Comparison of ENCODE assay signal across 9 cellular contexts in the genomic region with DNA sequence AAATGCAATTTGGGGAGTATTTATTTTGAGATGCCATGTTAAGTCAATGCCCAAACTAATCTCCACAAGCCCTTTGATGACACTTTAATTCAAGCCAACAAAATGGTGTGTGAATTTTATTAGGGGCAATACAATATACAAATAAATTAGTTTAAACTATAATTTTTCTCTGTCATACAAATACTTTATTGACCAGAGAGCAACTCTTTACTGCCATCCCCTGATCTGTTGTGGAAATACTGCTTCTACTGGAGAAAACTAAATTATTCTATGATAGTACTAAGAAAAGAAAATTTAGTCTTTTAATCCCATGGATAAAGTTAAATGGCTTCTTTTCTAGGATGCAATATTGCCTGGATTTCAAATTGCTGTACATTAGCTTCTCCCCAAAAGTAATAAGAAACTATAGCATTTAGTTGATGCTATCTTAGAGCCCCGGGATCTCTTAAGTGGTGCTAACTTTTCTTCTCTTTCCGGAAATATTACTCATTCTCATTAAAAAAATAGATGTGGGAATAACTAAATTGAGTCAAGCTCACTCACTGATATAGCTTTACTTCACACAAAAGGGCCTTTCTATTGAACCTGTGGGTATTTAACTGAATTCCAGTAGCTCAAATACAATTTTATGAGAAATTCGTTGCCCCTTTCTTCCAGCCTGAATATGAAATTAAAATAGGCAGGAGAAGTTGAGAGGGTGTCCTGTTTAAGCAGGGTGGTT. TPM values are rescaled to one million over a fixed set of nuclear protein-coding genes. Genes with fewer than 3 reads are reported as not detected.
DNase-seq lines count a peak whose midpoint lies in the region; ATAC-seq and TF ChIP-seq lines count a peak whose summit lies in the region.
"Had no signal": no experiment of that assay in that cellular context is flagged by ENCODE, and none has a peak within 500 bp of the region (broad histone marks: within the 10 kb centered on the region; RNA-seq: fewer than 3 reads in every experiment).

No MANE protein-coding gene starts in this region.

- H3K9me3 Mint-ChIP-seq in osteocyte (ENCODE audit: unreplicated experiment), result no peaks in the 10 kb centered on the region
- H3K9me3 Mint-ChIP-seq in activated T-helper 17 cell treated with anti-CD3 and anti-CD28 coated beads, Interleukin-2, amount 50 U/mL, for 72 hours, result no peaks in the 10 kb centered on the region

- H3K4me3 Mint-ChIP-seq in osteocyte (ENCODE audit: unreplicated experiment), result no peak overlapping the region
- no peak overlapping the region for H3K4me3 Mint-ChIP-seq in activated T-helper 17 cell treated with anti-CD3 and anti-CD28 coated beads, Interleukin-2, amount 50 U/mL, for 72 hours
- H3K4me3 Mint-ChIP-seq: CD4-positive, CD25-positive, alpha-beta regulatory T cell had no signal

- no peaks in the 10 kb centered on the region for H3K9me3 ChIP-seq in colonic mucosa

- no peak overlapping the region for H3K4me3 ChIP-seq in colonic mucosa

- no peak for ATAC-seq in activated T-helper 17 cell treated with anti-CD3 and anti-CD28 coated beads, Interleukin-2, amount 50 U/mL, for 72 hours (replicated peaks)

- no peaks in the 10 kb centered on the region for H3K36me3 Mint-ChIP-seq in osteocyte (ENCODE audit: unreplicated experiment)
- H3K36me3 Mint-ChIP-seq in activated T-helper 17 cell treated with anti-CD3 and anti-CD28 coated beads, Interleukin-2, amount 50 U/mL, for 72 hours (ENCODE audit: low read depth), result no peaks in the 10 kb centered on the region
- H3K36me3 Mint-ChIP-seq: CD4-positive, CD25-positive, alpha-beta regulatory T cell had no signal

- H3K27me3 ChIP-seq in colonic mucosa, result no peaks in the 10 kb centered on the region

- H3K36me3 ChIP-seq in colonic mucosa, result no peaks in the 10 kb centered on the region

- H3K9ac ChIP-seq in colonic mucosa (ENCODE audit: low read depth in 2 of 2, low read length in 2 of 2), result no peak overlapping the region

- peaks cover 52% of the 10 kb centered on the region for H3K27me3 Mint-ChIP-seq in osteocyte (ENCODE audit: unreplicated experiment)
- H3K27me3 Mint-ChIP-seq in activated T-helper 17 cell treated with anti-CD3 and anti-CD28 coated beads, Interleukin-2, amount 50 U/mL, for 72 hours, result peaks cover 21% of the 10 kb centered on the region
- H3K27me3 Mint-ChIP-seq: CD4-positive, CD25-positive, alpha-beta regulatory T cell had no signal

- DNase-seq in NCI-H1092 treated with DMSO at 0.1 percent for 48 hours (lab: John Stamatoyannopoulos, UW), result peak; percentile 2
- no peak for DNase-seq in NCI-H1092 (lab: John Stamatoyannopoulos, UW)
- DNase-seq in NCI-H748 treated with DMSO at 0.1 percent for 48 hours (lab: John Stamatoyannopoulos, UW), result peak; percentile 51
- no peak for DNase-seq in colonic mucosa
- DNase-seq in osteocyte (ENCODE audit: extremely low spot score, unreplicated experiment), result no peak
- DNase-seq in Ammon's horn (ENCODE audit: low spot score), result no peak
- DNase-seq in T1000 (lab: John Stamatoyannopoulos, UW), result no peak
- DNase-seq: CD4-positive, CD25-positive, alpha-beta regulatory T cell had no signal

- no peaks in the 10 kb centered on the region for H3K4me1 ChIP-seq in colonic mucosa

- TF ChIP-seq CTCF in colonic mucosa (IDR thresholded peaks at IDR 0.05), result peak; percentile 40
- TF ChIP-seq CTCF in osteocyte (IDR thresholded peaks at IDR 0.05), result peak; percentile 67

- no peaks in the 10 kb centered on the region for H3K4me1 Mint-ChIP-seq in osteocyte (ENCODE audit: unreplicated experiment)
- no peaks in the 10 kb centered on the region for H3K4me1 Mint-ChIP-seq in activated T-helper 17 cell treated with anti-CD3 and anti-CD28 coated beads, Interleukin-2, amount 50 U/mL, for 72 hours
- H3K4me1 Mint-ChIP-seq: CD4-positive, CD25-positive, alpha-beta regulatory T cell had no signal

- H3K27ac Mint-ChIP-seq in osteocyte (ENCODE audit: unreplicated experiment), result no peak overlapping the region
- H3K27ac Mint-ChIP-seq in activated T-helper 17 cell treated with anti-CD3 and anti-CD28 coated beads, Interleukin-2, amount 50 U/mL, for 72 hours, result no peak overlapping the region
- H3K27ac Mint-ChIP-seq: CD4-positive, CD25-positive, alpha-beta regulatory T cell had no signal

- H3K27ac ChIP-seq in colonic mucosa, result no peak overlapping the region

- intact Hi-C loops in colonic mucosa (cut with DNase I), result loop anchor here (5.0 kb wide), 2 partner anchors 91 to 106 kb away; no protein-coding TSS in a partner anchor

RNA-seq across cellular contexts. Expression of gene SMPDL3A, which starts 49.2 kb away (rescaled TPM):
- 10 to 100 TPM; 47.5 to 86.5 TPM for total RNA-seq in colonic mucosa
- 12.8 and 14.6 TPM in 2 replicates for total RNA-seq in osteocyte
- under 1 TPM; 0.29 to 0.58 TPM for total RNA-seq in activated T-helper 17 cell treated with anti-CD3 and anti-CD28 coated beads, Interleukin-2, amount 50 U/mL, for 72 hours
- total RNA-seq: CD4-positive, CD25-positive, alpha-beta regulatory T cell had no signal

RNA-seq across cellular contexts. Expression of gene FABP7, which starts 58.7 kb away (rescaled TPM):
- total RNA-seq in colonic mucosa, result not detected
- total RNA-seq in osteocyte, result not detected in 2 replicates
- total RNA-seq in activated T-helper 17 cell treated with anti-CD3 and anti-CD28 coated beads, Interleukin-2, amount 50 U/mL, for 72 hours, result not detected
- total RNA-seq: CD4-positive, CD25-positive, alpha-beta regulatory T cell had no signal

Comparison
In these comparisons a context has a peak if more than half of its experiments do, and no peak if none do; other contexts are left out.
1. DNase-seq: peak in NCI-H1092 treated with DMSO at 0.1 percent for 48 hours (single experiment) and NCI-H748 treated with DMSO at 0.1 percent for 48 hours (single experiment); none in NCI-H1092 (single experiment), colonic mucosa (single experiment), osteocyte (single experiment), Ammon's horn (single experiment) and T1000 (single experiment).